ENCODE assay signal across 8 cellular contexts in genomic region chr2:106330384-106331261, GRCh38.
A peak's percentile ranks its signal among the peaks of the same experiment; 100 is the strongest.
DNase-seq lines count a peak whose midpoint lies in the region; ATAC-seq, FAIRE-seq and TF ChIP-seq lines count a peak whose summit lies in the region.
"Not testable (repeated sequence)": the region's sequence is repeated elsewhere in the genome, so short reads cannot be mapped to it uniquely, and the experiment has no call there.

No MANE protein-coding gene starts in this region.

- not testable (repeated sequence) for H3K36me3 Mint-ChIP-seq in nephron (ENCODE audit: low read depth)

- TF ChIP-seq RAD21 in GM12878 (IDR thresholded peaks at IDR 0.05; ENCODE audit: insufficient read depth, low read depth, low read length), result not testable (repeated sequence)

- H2AFZ ChIP-seq in GM12878 (ENCODE audit: control insufficient read depth, low read depth, low read length); hepatocyte: not testable (repeated sequence)

- not testable (repeated sequence) for H3K27me3 ChIP-seq in GM12878 (replicated peaks in 1 of 2; ENCODE audit: control insufficient read depth in 2 of 2, insufficient read depth in 2 of 2, low read length in 1 of 2); hepatocyte

- ATAC-seq in GM12878, result not testable (repeated sequence)

- H3K36me3 ChIP-seq in GM12878 (ENCODE audit: control insufficient read depth in 2 of 2, insufficient read depth in 2 of 2, low read length in 1 of 2); hepatocyte (replicated peaks; ENCODE audit: insufficient read depth, low read depth): not testable (repeated sequence)

- not testable (repeated sequence) for H3K4me2 ChIP-seq in GM12878 (ENCODE audit: control insufficient read depth, insufficient read depth)
- peak overlapping the region; percentile 12 for H3K4me2 ChIP-seq in hepatocyte

- POLR2A ChIA-PET in GM12878 (lab: Charles Lee), result not testable (repeated sequence)

- not testable (repeated sequence) for H3K9me2 ChIP-seq in hepatocyte (replicated peaks; ENCODE audit: insufficient read depth)

- H3K9me3 Mint-ChIP-seq in nephron, result not testable (repeated sequence)

- H3K9ac ChIP-seq in GM12878 (ENCODE audit: control insufficient read depth, insufficient read depth, low read length), result not testable (repeated sequence)

- RAD21 ChIA-PET in GM12878 (lab: Charles Lee; ENCODE audit: unreplicated experiment), result not testable (repeated sequence)

- DNase-seq in A172 (ENCODE audit: low spot score), result peak; percentile 5
- DNase-seq in EH (ENCODE audit: low read depth), result peak; percentile 86
- peak; percentile 43 to 62 for DNase-seq in Kasumi-1 (lab: John Stamatoyannopoulos, UW)
- peak; percentile 57 for DNase-seq in NOMO-1 treated with DMSO at 0.1 percent for 48 hours (lab: John Stamatoyannopoulos, UW; ENCODE audit: unreplicated experiment)
- peak; percentile 81 for DNase-seq in SKM-1 treated with dmso at 0.1 percent for 144 hours (lab: John Stamatoyannopoulos, UW; ENCODE audit: unreplicated experiment)
- DNase-seq in GM12878 (ENCODE audit: low read depth, low spot score); hepatocyte (ENCODE audit: low spot score): not testable (repeated sequence)

- not testable (repeated sequence) for TF ChIP-seq EP300 in GM12878 (IDR thresholded peaks at IDR 0.05; ENCODE audit: borderline replicate concordance in 1 of 2, control insufficient read depth in 1 of 2, low read depth in 2 of 2, low read length in 2 of 2)

- H3K4me1 Mint-ChIP-seq in nephron, result peaks cover 39% of the 10 kb centered on the region

- not testable (repeated sequence) for H3K4me3 ChIP-seq in GM12878, hepatocyte

- TF ChIP-seq POLR2A in GM12878 (IDR thresholded peaks at IDR 0.05; ENCODE audit: low read depth, low read length), result not testable (repeated sequence)

- not testable (repeated sequence) for H4K20me1 ChIP-seq in GM12878 (ENCODE audit: control insufficient read depth, insufficient read depth); hepatocyte (ENCODE audit: insufficient read depth, poor library complexity, severe bottlenecking)

- peak overlapping the region in 2 of 3 experiments; percentile 28 to 74 for H3K27ac Mint-ChIP-seq in nephron

- not testable (repeated sequence) for H3K27me3 Mint-ChIP-seq in nephron (ENCODE audit: low read depth)

- SMC1A ChIA-PET in GM12878 (lab: Charles Lee; ENCODE audit: uncharacterized antibody, unreplicated experiment), result not testable (repeated sequence)

- intact Hi-C loops in GM12878 (cut with micrococcal nuclease; ENCODE audit: unreplicated experiment), result not testable (repeated sequence)

- not testable (repeated sequence) for H3K79me2 ChIP-seq in GM12878 (ENCODE audit: control insufficient read depth, insufficient read depth, low read length); hepatocyte

- in situ Hi-C loops in GM12878 (cut with MboI), result not testable (repeated sequence)

- CTCF ChIA-PET in GM12878 (lab: Yijun Ruan, JAX), result not testable (repeated sequence)

- WGBS in GM12878 (ENCODE audit: insufficient coverage, insufficient replicate concordance, low lambda C conversion rate, missing lambda C conversion rate), result 19% methylated on average over 11 of the region's 11 CpGs
- WGBS in hepatocyte (ENCODE audit: low lambda C conversion rate, missing lambda C conversion rate), result 56% methylated on average over 11 of the region's 11 CpGs

- not testable (repeated sequence) for TF ChIP-seq CTCF in GM12878 (IDR thresholded peaks at IDR 0.05 in 2 of 3, conservative IDR thresholded peaks at IDR 0.05 in 1 of 3; ENCODE audit: control insufficient read depth in 2 of 3, extremely low read depth in 1 of 3, insufficient read depth in 1 of 3, low read depth in 3 of 3, low read length in 3 of 3); hepatocyte (IDR thresholded peaks at IDR 0.05; ENCODE audit: poor library complexity); nephron (IDR thresholded peaks at IDR 0.05; ENCODE audit: unreplicated experiment in 3 of 3)

- H3K4me1 ChIP-seq in GM12878 (ENCODE audit: control insufficient read depth, insufficient read depth, low read length), result not testable (repeated sequence)
- peaks cover 17% of the 10 kb centered on the region for H3K4me1 ChIP-seq in hepatocyte (ENCODE audit: insufficient read depth)

- not testable (repeated sequence) for H3K9me3 ChIP-seq in GM12878 (replicated peaks; ENCODE audit: control insufficient read depth, insufficient read depth, low read length); hepatocyte (ENCODE audit: low read depth)

- not testable (repeated sequence) for FAIRE-seq in GM12878 (lab: Jason Lieb, UNC)

- not testable (repeated sequence) for BruUV-seq in GM12878 (replicated peaks; lab: Mats Ljungman, UMichigan)

- not testable (repeated sequence) for H3K27ac ChIP-seq in GM12878 (ENCODE audit: control insufficient read depth, insufficient read depth)
- peak overlapping the region; percentile 50 for H3K27ac ChIP-seq in hepatocyte

- H3K4me3 Mint-ChIP-seq in nephron, result not testable (repeated sequence)

TF ChIP-seq in GM12878, 131 proteins besides CTCF, POLR2A, EP300 and RAD21:
- peak; percentile 15; the same call in 1 of the 2 replicates for TF ChIP-seq SPI1 (IDR thresholded peaks at IDR 0.05; ENCODE audit: borderline replicate concordance, insufficient read depth, low read depth, low read length)
